Comparison of ENCODE assay signal across 1 cellular context in the genomic region with DNA sequence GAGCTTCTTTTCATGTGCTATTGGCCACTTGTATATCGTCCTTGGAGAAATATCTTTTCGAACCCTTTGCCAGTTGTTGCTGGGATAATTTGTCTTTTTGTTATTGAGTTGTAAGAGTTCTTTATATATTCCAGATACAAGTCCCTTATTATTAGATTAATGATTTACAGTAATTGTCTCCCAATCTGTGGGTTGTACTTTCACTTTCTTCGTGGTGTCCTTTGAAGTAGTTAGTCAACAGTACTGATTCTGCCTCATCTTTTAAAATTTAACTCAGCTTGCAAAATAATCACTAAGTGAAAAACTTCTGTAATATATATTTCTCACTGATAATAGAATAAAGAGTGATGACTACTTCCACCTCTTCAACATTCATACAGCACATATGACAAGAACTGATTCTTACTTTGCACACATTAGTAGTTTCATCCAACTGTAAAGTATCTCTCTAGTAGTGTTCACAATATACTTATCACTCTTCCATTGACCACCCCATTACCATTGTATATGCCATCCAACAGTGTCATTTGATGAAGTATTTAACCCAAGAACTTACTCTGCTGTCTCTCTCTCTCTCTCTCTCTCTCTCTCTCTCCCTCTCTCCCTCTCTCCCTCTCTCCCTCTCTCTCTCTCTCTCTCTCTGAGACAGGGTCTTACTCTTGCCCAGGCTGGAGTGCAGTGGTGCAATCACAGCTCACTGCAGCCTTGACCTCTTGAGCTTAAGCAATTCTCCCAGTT.
TF ChIP-seq lines count a peak whose summit lies in the region.

No MANE protein-coding gene starts in this region.

TF ChIP-seq in HepG2, 621 proteins besides CTCF, POLR2A, EP300 and RAD21 (continued from another document and continues in another):
- TF ChIP-seq, protein P1, sequence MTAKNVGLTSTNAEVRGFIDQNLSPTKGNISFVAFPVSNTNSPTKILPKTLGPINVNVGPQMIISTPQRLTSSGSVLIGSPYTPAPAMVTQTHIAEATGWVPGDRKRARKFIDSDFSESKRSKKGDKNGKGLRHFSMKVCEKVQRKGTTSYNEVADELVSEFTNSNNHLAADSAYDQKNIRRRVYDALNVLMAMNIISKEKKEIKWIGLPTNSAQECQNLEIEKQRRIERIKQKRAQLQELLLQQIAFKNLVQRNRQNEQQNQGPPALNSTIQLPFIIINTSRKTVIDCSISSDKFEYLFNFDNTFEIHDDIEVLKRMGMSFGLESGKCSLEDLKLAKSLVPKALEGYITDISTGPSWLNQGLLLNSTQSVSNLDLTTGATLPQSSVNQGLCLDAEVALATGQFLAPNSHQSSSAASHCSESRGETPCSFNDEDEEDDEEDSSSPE (CRISPR knock-in tag; IDR thresholded peaks at IDR 0.05), result no peak
- TF ChIP-seq THAP11 (CRISPR knock-in tag; IDR thresholded peaks at IDR 0.05), result peak; percentile 30; the same call in 1 of the 2 replicates
- TF ChIP-seq, protein P2, sequence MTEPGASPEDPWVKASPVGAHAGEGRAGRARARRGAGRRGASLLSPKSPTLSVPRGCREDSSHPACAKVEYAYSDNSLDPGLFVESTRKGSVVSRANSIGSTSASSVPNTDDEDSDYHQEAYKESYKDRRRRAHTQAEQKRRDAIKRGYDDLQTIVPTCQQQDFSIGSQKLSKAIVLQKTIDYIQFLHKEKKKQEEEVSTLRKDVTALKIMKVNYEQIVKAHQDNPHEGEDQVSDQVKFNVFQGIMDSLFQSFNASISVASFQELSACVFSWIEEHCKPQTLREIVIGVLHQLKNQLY (CRISPR knock-in tag; IDR thresholded peaks at IDR 0.05), result no peak
- TF ChIP-seq DMAP1 (CRISPR knock-in tag; IDR thresholded peaks at IDR 0.05), result no peak
- 0 out of 2 replicates have a peak, but pooled peaks have one; percentile 31 for TF ChIP-seq KDM3A (CRISPR knock-in tag; IDR thresholded peaks at IDR 0.05; ENCODE audit: low read depth)
- TF ChIP-seq CREM (IDR thresholded peaks at IDR 0.05), result peak; percentile 36; the same call in 1 of the 2 replicates
- no peak for TF ChIP-seq CREM (CRISPR knock-in tag; IDR thresholded peaks at IDR 0.05)
- no peak for TF ChIP-seq ZNF468 (CRISPR knock-in tag; IDR thresholded peaks at IDR 0.05)
- TF ChIP-seq SMAD3 (CRISPR knock-in tag; IDR thresholded peaks at IDR 0.05), result no peak
- TF ChIP-seq ZNF891 (CRISPR knock-in tag; IDR thresholded peaks at IDR 0.05), result no peak
- TF ChIP-seq ZNF207 (IDR thresholded peaks at IDR 0.05; ENCODE audit: borderline replicate concordance), result no peak
- TF ChIP-seq, protein P3, sequence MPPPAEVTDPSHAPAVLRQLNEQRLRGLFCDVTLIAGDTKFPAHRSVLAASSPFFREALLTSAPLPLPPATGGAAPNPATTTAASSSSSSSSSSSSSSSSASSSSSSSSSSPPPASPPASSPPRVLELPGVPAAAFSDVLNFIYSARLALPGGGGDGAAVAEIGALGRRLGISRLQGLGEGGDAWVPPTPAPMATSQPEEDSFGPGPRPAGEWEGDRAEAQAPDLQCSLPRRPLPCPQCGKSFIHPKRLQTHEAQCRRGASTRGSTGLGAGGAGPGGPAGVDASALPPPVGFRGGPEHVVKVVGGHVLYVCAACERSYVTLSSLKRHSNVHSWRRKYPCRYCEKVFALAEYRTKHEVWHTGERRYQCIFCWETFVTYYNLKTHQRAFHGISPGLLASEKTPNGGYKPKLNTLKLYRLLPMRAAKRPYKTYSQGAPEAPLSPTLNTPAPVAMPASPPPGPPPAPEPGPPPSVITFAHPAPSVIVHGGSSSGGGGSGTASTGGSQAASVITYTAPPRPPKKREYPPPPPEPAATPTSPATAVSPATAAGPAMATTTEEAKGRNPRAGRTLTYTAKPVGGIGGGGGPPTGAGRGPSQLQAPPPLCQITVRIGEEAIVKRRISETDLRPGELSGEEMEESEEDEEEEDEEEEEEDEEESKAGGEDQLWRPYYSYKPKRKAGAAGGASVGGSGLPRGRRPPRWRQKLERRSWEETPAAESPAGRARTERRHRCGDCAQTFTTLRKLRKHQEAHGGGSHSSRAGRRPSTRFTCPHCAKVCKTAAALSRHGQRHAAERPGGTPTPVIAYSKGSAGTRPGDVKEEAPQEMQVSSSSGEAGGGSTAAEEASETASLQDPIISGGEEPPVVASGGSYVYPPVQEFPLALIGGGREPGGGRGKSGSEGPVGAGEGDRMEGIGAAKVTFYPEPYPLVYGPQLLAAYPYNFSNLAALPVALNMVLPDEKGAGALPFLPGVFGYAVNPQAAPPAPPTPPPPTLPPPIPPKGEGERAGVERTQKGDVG (CRISPR knock-in tag; IDR thresholded peaks at IDR 0.05; ENCODE audit: borderline replicate concordance), result no peak
- peak; percentile 71 for TF ChIP-seq ZNF331 (CRISPR knock-in tag; IDR thresholded peaks at IDR 0.05)
- no peak for TF ChIP-seq STAG1 (CRISPR knock-in tag; IDR thresholded peaks at IDR 0.05)
- TF ChIP-seq ZFP37 (CRISPR knock-in tag; IDR thresholded peaks at IDR 0.05; ENCODE audit: borderline replicate concordance), result no peak
- TF ChIP-seq TSC22D2 (CRISPR knock-in tag; IDR thresholded peaks at IDR 0.05; ENCODE audit: borderline replicate concordance), result no peak
- TF ChIP-seq, protein P4, sequence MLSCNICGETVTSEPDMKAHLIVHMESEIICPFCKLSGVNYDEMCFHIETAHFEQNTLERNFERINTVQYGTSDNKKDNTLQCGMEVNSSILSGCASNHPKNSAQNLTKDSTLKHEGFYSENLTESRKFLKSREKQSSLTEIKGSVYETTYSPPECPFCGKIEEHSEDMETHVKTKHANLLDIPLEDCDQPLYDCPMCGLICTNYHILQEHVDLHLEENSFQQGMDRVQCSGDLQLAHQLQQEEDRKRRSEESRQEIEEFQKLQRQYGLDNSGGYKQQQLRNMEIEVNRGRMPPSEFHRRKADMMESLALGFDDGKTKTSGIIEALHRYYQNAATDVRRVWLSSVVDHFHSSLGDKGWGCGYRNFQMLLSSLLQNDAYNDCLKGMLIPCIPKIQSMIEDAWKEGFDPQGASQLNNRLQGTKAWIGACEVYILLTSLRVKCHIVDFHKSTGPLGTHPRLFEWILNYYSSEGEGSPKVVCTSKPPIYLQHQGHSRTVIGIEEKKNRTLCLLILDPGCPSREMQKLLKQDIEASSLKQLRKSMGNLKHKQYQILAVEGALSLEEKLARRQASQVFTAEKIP (CRISPR knock-in tag; IDR thresholded peaks at IDR 0.05; ENCODE audit: borderline replicate concordance), result no peak
- TF ChIP-seq ELF4 (CRISPR knock-in tag; IDR thresholded peaks at IDR 0.05; ENCODE audit: borderline replicate concordance), result no peak
- TF ChIP-seq ZBTB38 (CRISPR knock-in tag; IDR thresholded peaks at IDR 0.05), result no peak
- no peak for TF ChIP-seq ZEB1 (IDR thresholded peaks at IDR 0.05; ENCODE audit: insufficient replicate concordance, low read depth)
- TF ChIP-seq, protein P5, sequence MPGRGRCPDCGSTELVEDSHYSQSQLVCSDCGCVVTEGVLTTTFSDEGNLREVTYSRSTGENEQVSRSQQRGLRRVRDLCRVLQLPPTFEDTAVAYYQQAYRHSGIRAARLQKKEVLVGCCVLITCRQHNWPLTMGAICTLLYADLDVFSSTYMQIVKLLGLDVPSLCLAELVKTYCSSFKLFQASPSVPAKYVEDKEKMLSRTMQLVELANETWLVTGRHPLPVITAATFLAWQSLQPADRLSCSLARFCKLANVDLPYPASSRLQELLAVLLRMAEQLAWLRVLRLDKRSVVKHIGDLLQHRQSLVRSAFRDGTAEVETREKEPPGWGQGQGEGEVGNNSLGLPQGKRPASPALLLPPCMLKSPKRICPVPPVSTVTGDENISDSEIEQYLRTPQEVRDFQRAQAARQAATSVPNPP (CRISPR knock-in tag; IDR thresholded peaks at IDR 0.05), result no peak
- TF ChIP-seq, protein P6, sequence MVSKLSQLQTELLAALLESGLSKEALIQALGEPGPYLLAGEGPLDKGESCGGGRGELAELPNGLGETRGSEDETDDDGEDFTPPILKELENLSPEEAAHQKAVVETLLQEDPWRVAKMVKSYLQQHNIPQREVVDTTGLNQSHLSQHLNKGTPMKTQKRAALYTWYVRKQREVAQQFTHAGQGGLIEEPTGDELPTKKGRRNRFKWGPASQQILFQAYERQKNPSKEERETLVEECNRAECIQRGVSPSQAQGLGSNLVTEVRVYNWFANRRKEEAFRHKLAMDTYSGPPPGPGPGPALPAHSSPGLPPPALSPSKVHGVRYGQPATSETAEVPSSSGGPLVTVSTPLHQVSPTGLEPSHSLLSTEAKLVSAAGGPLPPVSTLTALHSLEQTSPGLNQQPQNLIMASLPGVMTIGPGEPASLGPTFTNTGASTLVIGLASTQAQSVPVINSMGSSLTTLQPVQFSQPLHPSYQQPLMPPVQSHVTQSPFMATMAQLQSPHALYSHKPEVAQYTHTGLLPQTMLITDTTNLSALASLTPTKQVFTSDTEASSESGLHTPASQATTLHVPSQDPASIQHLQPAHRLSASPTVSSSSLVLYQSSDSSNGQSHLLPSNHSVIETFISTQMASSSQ (IDR thresholded peaks at IDR 0.05; ENCODE audit: low read depth), result peak; percentile 87
- TF ChIP-seq, protein P6 (CRISPR knock-in tag; IDR thresholded peaks at IDR 0.05; ENCODE audit: borderline replicate concordance), result peak; percentile 87
- 0 out of 2 replicates have a peak, but pooled peaks have one; percentile 23 for TF ChIP-seq ZNF430 (CRISPR knock-in tag; IDR thresholded peaks at IDR 0.05)
- TF ChIP-seq ZKSCAN5 (CRISPR knock-in tag; IDR thresholded peaks at IDR 0.05), result no peak
- TF ChIP-seq KDM2A (CRISPR knock-in tag; IDR thresholded peaks at IDR 0.05; ENCODE audit: borderline replicate concordance, low read depth), result no peak
- peak; percentile 91 for TF ChIP-seq NR2F6 (IDR thresholded peaks at IDR 0.05)
- TF ChIP-seq NR2F6 (CRISPR knock-in tag; IDR thresholded peaks at IDR 0.05), result peak; percentile 96
- no peak for TF ChIP-seq REL (CRISPR knock-in tag; conservative IDR thresholded peaks at IDR 0.05)
- no peak for TF ChIP-seq MZF1 (CRISPR knock-in tag; IDR thresholded peaks at IDR 0.05; ENCODE audit: borderline replicate concordance)
- no peak for TF ChIP-seq FOXC1 (CRISPR knock-in tag; IDR thresholded peaks at IDR 0.05; ENCODE audit: borderline replicate concordance)
- no peak for TF ChIP-seq KLF11 (CRISPR knock-in tag; IDR thresholded peaks at IDR 0.05)
- TF ChIP-seq ZNF180 (CRISPR knock-in tag; IDR thresholded peaks at IDR 0.05; ENCODE audit: borderline replicate concordance, low read depth), result no peak
- TF ChIP-seq, protein P7, sequence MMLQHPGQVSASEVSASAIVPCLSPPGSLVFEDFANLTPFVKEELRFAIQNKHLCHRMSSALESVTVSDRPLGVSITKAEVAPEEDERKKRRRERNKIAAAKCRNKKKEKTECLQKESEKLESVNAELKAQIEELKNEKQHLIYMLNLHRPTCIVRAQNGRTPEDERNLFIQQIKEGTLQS (CRISPR knock-in tag; IDR thresholded peaks at IDR 0.05), result no peak
- no peak for TF ChIP-seq FIP1L1 (IDR thresholded peaks at IDR 0.05; ENCODE audit: borderline replicate concordance, insufficient read depth, low read depth, low read length)
- no peak for TF ChIP-seq CCDC6 (CRISPR knock-in tag; IDR thresholded peaks at IDR 0.05)
- no peak for TF ChIP-seq KDM5B (CRISPR knock-in tag; IDR thresholded peaks at IDR 0.05; ENCODE audit: borderline replicate concordance)
- no peak for TF ChIP-seq ZNF552 (CRISPR knock-in tag; IDR thresholded peaks at IDR 0.05; ENCODE audit: borderline replicate concordance)
- no peak for TF ChIP-seq MIXL1 (CRISPR knock-in tag; IDR thresholded peaks at IDR 0.05)
- no peak for TF ChIP-seq ZFP36L2 (CRISPR knock-in tag; IDR thresholded peaks at IDR 0.05)
- no peak for TF ChIP-seq REXO4 (CRISPR knock-in tag; IDR thresholded peaks at IDR 0.05; ENCODE audit: borderline replicate concordance)
- no peak for TF ChIP-seq RFXANK (CRISPR knock-in tag; IDR thresholded peaks at IDR 0.05)
- TF ChIP-seq, protein P8, sequence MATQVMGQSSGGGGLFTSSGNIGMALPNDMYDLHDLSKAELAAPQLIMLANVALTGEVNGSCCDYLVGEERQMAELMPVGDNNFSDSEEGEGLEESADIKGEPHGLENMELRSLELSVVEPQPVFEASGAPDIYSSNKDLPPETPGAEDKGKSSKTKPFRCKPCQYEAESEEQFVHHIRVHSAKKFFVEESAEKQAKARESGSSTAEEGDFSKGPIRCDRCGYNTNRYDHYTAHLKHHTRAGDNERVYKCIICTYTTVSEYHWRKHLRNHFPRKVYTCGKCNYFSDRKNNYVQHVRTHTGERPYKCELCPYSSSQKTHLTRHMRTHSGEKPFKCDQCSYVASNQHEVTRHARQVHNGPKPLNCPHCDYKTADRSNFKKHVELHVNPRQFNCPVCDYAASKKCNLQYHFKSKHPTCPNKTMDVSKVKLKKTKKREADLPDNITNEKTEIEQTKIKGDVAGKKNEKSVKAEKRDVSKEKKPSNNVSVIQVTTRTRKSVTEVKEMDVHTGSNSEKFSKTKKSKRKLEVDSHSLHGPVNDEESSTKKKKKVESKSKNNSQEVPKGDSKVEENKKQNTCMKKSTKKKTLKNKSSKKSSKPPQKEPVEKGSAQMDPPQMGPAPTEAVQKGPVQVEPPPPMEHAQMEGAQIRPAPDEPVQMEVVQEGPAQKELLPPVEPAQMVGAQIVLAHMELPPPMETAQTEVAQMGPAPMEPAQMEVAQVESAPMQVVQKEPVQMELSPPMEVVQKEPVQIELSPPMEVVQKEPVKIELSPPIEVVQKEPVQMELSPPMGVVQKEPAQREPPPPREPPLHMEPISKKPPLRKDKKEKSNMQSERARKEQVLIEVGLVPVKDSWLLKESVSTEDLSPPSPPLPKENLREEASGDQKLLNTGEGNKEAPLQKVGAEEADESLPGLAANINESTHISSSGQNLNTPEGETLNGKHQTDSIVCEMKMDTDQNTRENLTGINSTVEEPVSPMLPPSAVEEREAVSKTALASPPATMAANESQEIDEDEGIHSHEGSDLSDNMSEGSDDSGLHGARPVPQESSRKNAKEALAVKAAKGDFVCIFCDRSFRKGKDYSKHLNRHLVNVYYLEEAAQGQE (IDR thresholded peaks at IDR 0.05; ENCODE audit: borderline replicate concordance in 1 of 2, low read depth in 1 of 2, low read length in 2 of 2), result no peak
- no peak for TF ChIP-seq MTA3 (CRISPR knock-in tag; IDR thresholded peaks at IDR 0.05)
- TF ChIP-seq NCOA5 (CRISPR knock-in tag; IDR thresholded peaks at IDR 0.05), result no peak
- no peak for TF ChIP-seq GABPA (IDR thresholded peaks at IDR 0.05; ENCODE audit: low read depth, low read length)
- TF ChIP-seq GABPA (CRISPR knock-in tag; IDR thresholded peaks at IDR 0.05; ENCODE audit: low read depth), result no peak
